Comparison of ENCODE assay signal across 8 cellular contexts in genomic region chr1:150168960-150169565, GRCh38. TPM values are rescaled to one million over a fixed set of nuclear protein-coding genes. Genes with fewer than 3 reads are reported as not detected.
DNase-seq lines count a peak whose midpoint lies in the region; ATAC-seq and TF ChIP-seq lines count a peak whose summit lies in the region.

No MANE protein-coding gene starts in this region.

- no peak for TF ChIP-seq POLR2A in esophagus squamous epithelium (IDR thresholded peaks at IDR 0.05)

- H3K27ac ChIP-seq in esophagus squamous epithelium, result no peak overlapping the region

- no peaks in the 10 kb centered on the region for H3K27me3 Mint-ChIP-seq in activated T-cell treated with anti-CD3 and anti-CD28 coated beads, Interleukin-2, amount 50 U/mL, for 24 hours
- H3K27me3 Mint-ChIP-seq in nephron progenitor cell (ENCODE audit: low read depth, poor library complexity), result peaks cover 3% of the 10 kb centered on the region

- WGBS in esophagus squamous epithelium, 2 donors, result 13 to 22% methylated on average over 6 of the region's 6 CpGs

- no peaks in the 10 kb centered on the region for H3K4me1 Mint-ChIP-seq in activated T-cell treated with anti-CD3 and anti-CD28 coated beads, Interleukin-2, amount 50 U/mL, for 24 hours (ENCODE audit: low read depth)
- peaks cover 46% of the 10 kb centered on the region for H3K4me1 Mint-ChIP-seq in nephron progenitor cell

- no peaks in the 10 kb centered on the region for H3K27me3 ChIP-seq in esophagus squamous epithelium

- H3K4me3 Mint-ChIP-seq in activated T-cell treated with anti-CD3 and anti-CD28 coated beads, Interleukin-2, amount 50 U/mL, for 24 hours, result no peak overlapping the region
- no peak overlapping the region for H3K4me3 Mint-ChIP-seq in nephron progenitor cell

- H3K4me1 ChIP-seq in esophagus squamous epithelium, result peaks cover 0 to 27% (median 3%) of the 10 kb centered on the region in 3 donors

- H3K36me3 Mint-ChIP-seq in activated T-cell treated with anti-CD3 and anti-CD28 coated beads, Interleukin-2, amount 50 U/mL, for 24 hours (ENCODE audit: low read depth), result no peaks in the 10 kb centered on the region
- H3K36me3 Mint-ChIP-seq in nephron progenitor cell (ENCODE audit: low read depth), result no peaks in the 10 kb centered on the region

- TF ChIP-seq CTCF in AG09309 (IDR thresholded peaks at IDR 0.05; ENCODE audit: control insufficient read depth, insufficient read depth, low read depth, low read length, missing control alignments) (peak; percentile 90), esophagus squamous epithelium (IDR thresholded peaks at IDR 0.05) (peak; percentile 46 to 74 (median 65)), nephron progenitor cell (IDR thresholded peaks at IDR 0.05) (peak; percentile 76)

- H3K4me3 ChIP-seq in AG09309 (ENCODE audit: control insufficient read depth, low read depth, low read length) (no peak overlapping the region), esophagus squamous epithelium (no peak overlapping the region)

- H3K36me3 ChIP-seq in esophagus squamous epithelium, result no peaks in the 10 kb centered on the region

- H3K9me3 Mint-ChIP-seq in activated T-cell treated with anti-CD3 and anti-CD28 coated beads, Interleukin-2, amount 50 U/mL, for 24 hours, result no peaks in the 10 kb centered on the region
- H3K9me3 Mint-ChIP-seq in nephron progenitor cell, result no peaks in the 10 kb centered on the region

- no peaks in the 10 kb centered on the region for H3K9me3 ChIP-seq in esophagus squamous epithelium

- intact Hi-C loops in esophagus squamous epithelium (cut with DNase I), result no loop called here

- ATAC-seq in GM21381 (IDR thresholded peaks at IDR 0.05; ENCODE audit: unreplicated experiment) (peak; percentile 49), GM18511 (IDR thresholded peaks at IDR 0.05; ENCODE audit: unreplicated experiment) (no peak), HG03457 (IDR thresholded peaks at IDR 0.05; ENCODE audit: unreplicated experiment) (no peak)

- DNase-seq in AG09309 (ENCODE audit: low read depth) (no peak), OCI-M1 (lab: John Stamatoyannopoulos, UW) (peak; percentile 88), esophagus squamous epithelium (lab: John Stamatoyannopoulos, UW) (no peak), nephron progenitor cell (peak; percentile 79)
- DNase-seq in activated T-cell treated with anti-CD3 and anti-CD28 coated beads, Interleukin-2, amount 50 U/mL, for 24 hours, result peak; percentile 59

- no peak overlapping the region for H3K27ac Mint-ChIP-seq in activated T-cell treated with anti-CD3 and anti-CD28 coated beads, Interleukin-2, amount 50 U/mL, for 24 hours
- H3K27ac Mint-ChIP-seq in nephron progenitor cell, result no peak overlapping the region

RNA-seq across cellular contexts. Expression of gene PLEKHO1, which starts 19.3 kb away (rescaled TPM):
- 10 to 100 TPM in 2 of 4 donors, 1 to 10 TPM in 2; 6.0 to 46.9 (median 13.3) TPM for total RNA-seq in esophagus squamous epithelium

Comparison
In these comparisons a context has a peak if more than half of its experiments do, and no peak if none do; other contexts are left out.
1. DNase-seq: peak in OCI-M1 (single experiment), activated T-cell treated with anti-CD3 and anti-CD28 coated beads, Interleukin-2, amount 50 U/mL, for 24 hours (single experiment) and nephron progenitor cell (single experiment); none in AG09309 (single experiment) and esophagus squamous epithelium (single experiment).
2. Peak in every context shown above with its lines, with median percentiles within 50 percentile points of each other: CTCF ChIP-seq.